In genomic region chr3:39318311-39318710, GRCh38 we compare ENCODE assay signal across 24 cellular contexts. TPM values are rescaled to one million over a fixed set of nuclear protein-coding genes. Genes with fewer than 3 reads are reported as not detected.
DNase-seq lines count a peak whose midpoint lies in the region; ATAC-seq and TF ChIP-seq lines count a peak whose summit lies in the region.
"Had no signal": no experiment of that assay in that cellular context is flagged by ENCODE, and none has a peak within 500 bp of the region (broad histone marks: within the 10 kb centered on the region; RNA-seq: fewer than 3 reads in every experiment).

No MANE protein-coding gene starts in this region.

- peaks cover 4% of the 10 kb centered on the region for H3K27me3 Mint-ChIP-seq in activated CD4-positive, alpha-beta T cell treated with anti-CD3 and anti-CD28 coated beads, Interleukin-2, amount 10 ng/mL, durations not matched to agents 24 days and 14 days
- H3K27me3 Mint-ChIP-seq: CD4-positive, alpha-beta memory T cell had no signal

- no peaks in the 10 kb centered on the region for H3K4me1 ChIP-seq in PC-3 (ENCODE audit: insufficient read depth, low read length)
- no peaks in the 10 kb centered on the region for H3K4me1 ChIP-seq in hepatocyte (ENCODE audit: insufficient read depth)
- peaks cover 0 to 28% (median 0%) of the 10 kb centered on the region in 4 donors for H3K4me1 ChIP-seq in right lobe of liver
- no peaks in the 10 kb centered on the region for H3K4me1 ChIP-seq in SK-N-SH (ENCODE audit: control insufficient read depth in 1 of 2, insufficient read depth in 2 of 2, low read depth in 1 of 2, low read length in 1 of 2)
- H3K4me1 ChIP-seq: SJSA1 had no signal

- H3K9ac ChIP-seq in PC-3 (ENCODE audit: low read length) (no peak overlapping the region), SK-N-SH (no peak overlapping the region)
- H3K9ac ChIP-seq: GM23248 had no signal

- TF ChIP-seq RAD21 in SK-N-SH (IDR thresholded peaks at IDR 0.05; ENCODE audit: low read length), result no peak

- ATAC-seq in PC-3 (no peak), right lobe of liver (peak; percentile 46 to 74 (median 62)), GM18867 (IDR thresholded peaks at IDR 0.05; ENCODE audit: unreplicated experiment) (no peak)

- no peak for TF ChIP-seq CTCF in PC-3 (conservative IDR thresholded peaks at IDR 0.05; ENCODE audit: low read depth, low read length)
- no peak for TF ChIP-seq CTCF in hepatocyte (IDR thresholded peaks at IDR 0.05; ENCODE audit: poor library complexity)
- no peak for TF ChIP-seq CTCF in right lobe of liver (IDR thresholded peaks at IDR 0.05)
- TF ChIP-seq CTCF in SK-N-SH (IDR thresholded peaks at IDR 0.05), result no peak

- TF ChIP-seq EP300 in SK-N-SH (IDR thresholded peaks at IDR 0.05; ENCODE audit: borderline replicate concordance in 1 of 2, low read depth in 1 of 2, low read length in 1 of 2), result no peak

- H3K27ac ChIP-seq in PC-3 (ENCODE audit: low read length) (no peak overlapping the region), hepatocyte (peak overlapping the region; percentile 34), right lobe of liver (peak overlapping the region in 2 of 3 donors; percentile 10 to 74), SK-N-SH (ENCODE audit: low read depth in 2 of 2, low read length in 1 of 2) (no peak overlapping the region)
- H3K27ac ChIP-seq: GM23248, PC-9, SJSA1 had no signal

- H3K9me2 ChIP-seq in PC-3 (replicated peaks; ENCODE audit: low read length), result no peaks in the 10 kb centered on the region
- no peaks in the 10 kb centered on the region for H3K9me2 ChIP-seq in hepatocyte (replicated peaks; ENCODE audit: insufficient read depth)
- no peaks in the 10 kb centered on the region for H3K9me2 ChIP-seq in SK-N-SH

- H3K4me3 Mint-ChIP-seq in activated CD4-positive, alpha-beta T cell treated with anti-CD3 and anti-CD28 coated beads, Interleukin-2, amount 10 ng/mL, durations not matched to agents 24 days and 14 days, result no peak overlapping the region
- H3K4me3 Mint-ChIP-seq: CD4-positive, alpha-beta memory T cell; H9 had no signal

- no peak overlapping the region for H3K4me2 ChIP-seq in PC-3 (ENCODE audit: low read length)
- peak overlapping the region; percentile 11 for H3K4me2 ChIP-seq in hepatocyte
- no peak overlapping the region for H3K4me2 ChIP-seq in SK-N-SH
- H3K4me2 ChIP-seq: PC-9 had no signal

- peaks cover 13% of the 10 kb centered on the region for H3K9me3 Mint-ChIP-seq in activated CD4-positive, alpha-beta T cell treated with anti-CD3 and anti-CD28 coated beads, Interleukin-2, amount 10 ng/mL, durations not matched to agents 24 days and 14 days

- H3K79me2 ChIP-seq in PC-3 (ENCODE audit: low read length), result no peaks in the 10 kb centered on the region
- H3K79me2 ChIP-seq in hepatocyte, result no peaks in the 10 kb centered on the region
- no peaks in the 10 kb centered on the region for H3K79me2 ChIP-seq in SK-N-SH (ENCODE audit: insufficient read depth)

- 62% methylated on average over 1 of the region's 1 CpG for WGBS in hepatocyte (ENCODE audit: low lambda C conversion rate, missing lambda C conversion rate)
- WGBS in right lobe of liver (ENCODE audit: insufficient coverage, low coverage, low lambda C conversion rate, missing lambda C conversion rate), result 20% methylated on average over 1 of the region's 1 CpG
- 11% methylated on average over 1 of the region's 1 CpG for WGBS in SK-N-SH (ENCODE audit: low lambda C conversion rate)

- no peak overlapping the region for H3K27ac Mint-ChIP-seq in activated CD4-positive, alpha-beta T cell treated with anti-CD3 and anti-CD28 coated beads, Interleukin-2, amount 10 ng/mL, durations not matched to agents 24 days and 14 days
- H3K27ac Mint-ChIP-seq: CD4-positive, alpha-beta memory T cell; H9 had no signal

- H4K20me1 ChIP-seq in PC-3 (ENCODE audit: low read length) (no peaks in the 10 kb centered on the region), hepatocyte (ENCODE audit: insufficient read depth, poor library complexity, severe bottlenecking) (no peaks in the 10 kb centered on the region), SK-N-SH (ENCODE audit: insufficient read depth) (no peaks in the 10 kb centered on the region)

- no peak for TF ChIP-seq POLR2A in right lobe of liver (IDR thresholded peaks at IDR 0.05)

- DNase-seq in PC-3 (peak; percentile 23), hepatocyte (ENCODE audit: low spot score) (no peak), right lobe of liver (no peak), SK-N-SH (no peak)
- DNase-seq in activated CD4-positive, alpha-beta T cell treated with anti-CD3 and anti-CD28 coated beads, Interleukin-2, amount 10 ng/mL, durations not matched to agents 24 days and 14 days, result no peak
- DNase-seq in stimulated activated CD4-positive, alpha-beta T cell treated with anti-CD3 and anti-CD28 coated beads, Interleukin-2, amount 100 ng/mL, for 24 hours, result no peak
- DNase-seq: C1 segment of cervical spinal cord; CD4-positive, alpha-beta memory T cell; COR-L47; GM23248; H9; IMR-90; KG1; MM.1S; NCI-H2029; NCI-H446 treated with DMSO at 0.1 percent for 48 hours; NCI-H526; NCI-H82; NK-92 treated with Interleukin-12 subunit alpha and Interleukin-12 subunit beta, amount 100 ng/mL, for 24 hours; PC-9; Right ventricle myocardium superior had no signal

- H2AFZ ChIP-seq in PC-3 (ENCODE audit: low read length) (no peak overlapping the region), hepatocyte (no peak overlapping the region), SK-N-SH (ENCODE audit: low read depth) (no peak overlapping the region)
- H2AFZ ChIP-seq: GM23248, PC-9 had no signal

- H3K36me3 Mint-ChIP-seq in activated CD4-positive, alpha-beta T cell treated with anti-CD3 and anti-CD28 coated beads, Interleukin-2, amount 10 ng/mL, durations not matched to agents 24 days and 14 days (ENCODE audit: low read depth), result peaks cover 9% of the 10 kb centered on the region

- intact Hi-C loops in PC-3 (cut with micrococcal nuclease), result no loop called here
- intact Hi-C loops in right lobe of liver (cut with DNase I), result no loop called here
- intact Hi-C loops in activated CD4-positive, alpha-beta T cell treated with anti-CD3 and anti-CD28 coated beads, Interleukin-2, amount 10 ng/mL, durations not matched to agents 24 days and 14 days (cut with micrococcal nuclease), result no loop called here

- no peaks in the 10 kb centered on the region for H3K36me3 ChIP-seq in PC-3 (ENCODE audit: low read depth, low read length)
- H3K36me3 ChIP-seq in hepatocyte (replicated peaks; ENCODE audit: insufficient read depth, low read depth), result no peaks in the 10 kb centered on the region
- H3K36me3 ChIP-seq in right lobe of liver, result no peaks in the 10 kb centered on the region
- no peaks in the 10 kb centered on the region for H3K36me3 ChIP-seq in SK-N-SH (replicated peaks in 1 of 2; ENCODE audit: control insufficient read depth in 1 of 2, insufficient read depth in 2 of 2, low read length in 1 of 2)
- H3K36me3 ChIP-seq: SJSA1 had no signal

- H3K9me3 ChIP-seq in PC-3 (ENCODE audit: low read length) (no peaks in the 10 kb centered on the region), hepatocyte (ENCODE audit: low read depth) (no peaks in the 10 kb centered on the region), right lobe of liver (no peaks in the 10 kb centered on the region), SK-N-SH (no peaks in the 10 kb centered on the region)
- H3K9me3 ChIP-seq: SJSA1 had no signal

- H3K27me3 ChIP-seq in PC-3 (ENCODE audit: low read length) (peaks cover 7% of the 10 kb centered on the region), hepatocyte (no peaks in the 10 kb centered on the region), right lobe of liver (no peaks in the 10 kb centered on the region), SK-N-SH (ENCODE audit: insufficient read depth) (no peaks in the 10 kb centered on the region)
- H3K27me3 ChIP-seq: SJSA1 had no signal

- BruUV-seq in PC-3 (replicated peaks; lab: Mats Ljungman, UMichigan), result no TSS peak

- H3F3A ChIP-seq in PC-3 (ENCODE audit: low read length, unreplicated experiment), result no peaks in the 10 kb centered on the region
- H3F3A ChIP-seq in SK-N-SH (replicated peaks; ENCODE audit: insufficient read depth), result no peaks in the 10 kb centered on the region

- no peak overlapping the region for H3K4me3 ChIP-seq in PC-3 (ENCODE audit: low read length)
- no peak overlapping the region for H3K4me3 ChIP-seq in hepatocyte
- H3K4me3 ChIP-seq in right lobe of liver, result peak overlapping the region in 1 of 3 donors; percentile 14
- H3K4me3 ChIP-seq in SK-N-SH (ENCODE audit: low read depth in 2 of 2, low read length in 1 of 2), result no peak overlapping the region
- H3K4me3 ChIP-seq: GM23248, PC-9, SJSA1 had no signal

- CTCF ChIA-PET in PC-3 (lab: Charles Lee), result no interaction called here
- CTCF ChIA-PET in SK-N-SH (lab: Yijun Ruan, JAX), result interaction anchor here (1.5 to 1.7 kb wide), 2 partner anchors 27 to 29 kb away, joined by 4 to 8 read pairs; no protein-coding TSS in a partner anchor

- peaks cover 33% of the 10 kb centered on the region for H3K4me1 Mint-ChIP-seq in activated CD4-positive, alpha-beta T cell treated with anti-CD3 and anti-CD28 coated beads, Interleukin-2, amount 10 ng/mL, durations not matched to agents 24 days and 14 days

- POLR2A ChIA-PET in PC-3 (lab: Charles Lee; ENCODE audit: unreplicated experiment), result no interaction called here
- POLR2A ChIA-PET in SK-N-SH (lab: Yijun Ruan, JAX), result no interaction called here

RNA-seq across cellular contexts. Expression of gene CCR8, which starts 11.2 kb away (rescaled TPM):
- total RNA-seq in PC-3 (2014; rRNA removed) (not detected in 2 replicates), hepatocyte (not detected in 2 replicates), right lobe of liver (not detected)
- polyA plus RNA-seq in hepatocyte (not detected in 2 replicates), SK-N-SH (2012; rRNA removed) (not detected in 2 replicates)
- polyA plus RNA-seq in SK-N-SH (2012; cell fraction: cytosol; rRNA removed), result not detected in 2 replicates
- not detected in 2 replicates for polyA plus RNA-seq in SK-N-SH (2012; cell fraction: nucleus; rRNA removed)
- 5.7 and 7.5 TPM in 2 replicates for total RNA-seq in activated CD4-positive, alpha-beta T cell treated with anti-CD3 and anti-CD28 coated beads, Interleukin-2, amount 10 ng/mL, durations not matched to agents 24 days and 14 days
- total RNA-seq: GM23248, IMR-90, PC-9, Right ventricle myocardium superior, RPMI7951, SJSA1 had no signal
- polyA plus RNA-seq: GM23248, IMR-90 had no signal

RNA-seq across cellular contexts. Expression of gene CX3CR1, which starts 38.5 kb away (rescaled TPM):
- total RNA-seq in PC-3 (2014; rRNA removed) (not detected in 2 replicates), hepatocyte (0.28 and 0.70 TPM in 2 replicates), right lobe of liver (1 to 10 TPM in 1 of 6 experiments, under 1 TPM in 4, not detected in 1; 0.25 to 1.8 (median 0.72) TPM)
- polyA plus RNA-seq in hepatocyte (1.3 TPM in 1 of 2 replicates, not detected in the other), SK-N-SH (2012; rRNA removed) (not detected in 2 replicates)
- polyA plus RNA-seq in SK-N-SH (2012; cell fraction: cytosol; rRNA removed), result 0.01 TPM in 1 of 2 replicates, not detected in the other
- 0.02 TPM in 1 of 2 replicates, not detected in the other for polyA plus RNA-seq in SK-N-SH (2012; cell fraction: nucleus; rRNA removed)
- total RNA-seq in activated CD4-positive, alpha-beta T cell treated with anti-CD3 and anti-CD28 coated beads, Interleukin-2, amount 10 ng/mL, durations not matched to agents 24 days and 14 days, result 0.19 and 0.21 TPM in 2 replicates
- total RNA-seq: GM23248, H9, IMR-90, PC-9, SJSA1 had no signal
- polyA plus RNA-seq: GM23248, IMR-90 had no signal

Comparison
In these comparisons a context has a peak if more than half of its experiments do, and no peak if none do; other contexts are left out.
1. ATAC-seq: peak in right lobe of liver (4 of 4); none in PC-3 (single experiment) and GM18867 (single experiment).
2. H3K27ac ChIP-seq: peak in hepatocyte (single experiment) and right lobe of liver (2 of 3); none in PC-3 (single experiment) and SK-N-SH (0 of 2).